8 cellular contexts compared by ENCODE assay signal in genomic region chr17:47066841-47067682, GRCh38.
DNase-seq lines count a peak whose midpoint lies in the region; ATAC-seq and TF ChIP-seq lines count a peak whose summit lies in the region.

No MANE protein-coding gene starts in this region.

- H3K9me3 Mint-ChIP-seq in CD4-positive, alpha-beta memory T cell, result peaks cover 0 to 4% (median 0%) of the 10 kb centered on the region in 8 donors
- no peaks in the 10 kb centered on the region for H3K9me3 Mint-ChIP-seq in activated T-cell treated with anti-CD3 and anti-CD28 coated beads, Interleukin-2, amount 50 U/mL, for 24 hours

- peak overlapping the region; percentile 90 for H2AFZ ChIP-seq in PC-9

- H3K36me3 ChIP-seq in CD4-positive, alpha-beta memory T cell (ENCODE audit: insufficient read depth, low read length), result no peaks in the 10 kb centered on the region
- H3K36me3 ChIP-seq in PC-9 (ENCODE audit: low read depth) (no peaks in the 10 kb centered on the region), esophagus muscularis mucosa (peaks cover 0 to 10% (median 5%) of the 10 kb centered on the region in 4 donors), muscle layer of colon (ENCODE audit: insufficient read depth, low read length) (no peaks in the 10 kb centered on the region)

- H3K27me3 Mint-ChIP-seq in CD4-positive, alpha-beta memory T cell, result no peaks in the 10 kb centered on the region
- H3K27me3 Mint-ChIP-seq in activated T-cell treated with anti-CD3 and anti-CD28 coated beads, Interleukin-2, amount 50 U/mL, for 24 hours, result no peaks in the 10 kb centered on the region

- POLR2A ChIA-PET in CD4-positive, alpha-beta memory T cell (lab: Charles Lee; ENCODE audit: partially characterized antibody), result interaction anchor here (0.5 to 0.6 kb wide), 2 partner anchors 32 to 582 kb away, joined by 3 to 4 read pairs; no protein-coding TSS in a partner anchor
- POLR2A ChIA-PET in PC-9 (lab: Charles Lee; ENCODE audit: unreplicated experiment), result interaction anchor here (0.6 kb wide), 1 partner anchor 257 kb away, joined by 4 read pairs; no protein-coding TSS in a partner anchor

- peaks cover 2 to 10% of the 10 kb centered on the region in 2 donors for H3K36me3 Mint-ChIP-seq in CD4-positive, alpha-beta memory T cell
- peaks cover 36% of the 10 kb centered on the region for H3K36me3 Mint-ChIP-seq in activated T-cell treated with anti-CD3 and anti-CD28 coated beads, Interleukin-2, amount 50 U/mL, for 24 hours (ENCODE audit: low read depth)

- no peak for TF ChIP-seq POLR2A in esophagus muscularis mucosa (IDR thresholded peaks at IDR 0.05; ENCODE audit: low read depth)

- WGBS in esophagus muscularis mucosa, result 3% methylated on average over 18 of the region's 18 CpGs

- peak; percentile 77 for ATAC-seq in GM21390 (IDR thresholded peaks at IDR 0.05; ENCODE audit: unreplicated experiment)

- CTCF ChIA-PET in CD4-positive, alpha-beta memory T cell (lab: Charles Lee; ENCODE audit: partially characterized antibody), result interaction anchor here (1.5 kb wide), 1 partner anchor 18 kb away, joined by 4 read pairs; no protein-coding TSS in a partner anchor
- CTCF ChIA-PET in PC-9 (lab: Charles Lee), result no interaction called here

- TSS peak; percentile 62 for BruUV-seq in PC-9 (replicated peaks; lab: Mats Ljungman, UMichigan)

- peak overlapping the region; percentile 91 for H3K4me2 ChIP-seq in PC-9

- peak overlapping the region; percentile 84 to 97 (median 94) for H3K27ac Mint-ChIP-seq in CD4-positive, alpha-beta memory T cell
- H3K27ac Mint-ChIP-seq in activated T-cell treated with anti-CD3 and anti-CD28 coated beads, Interleukin-2, amount 50 U/mL, for 24 hours, result peak overlapping the region; percentile 96

- H3K79me2 ChIP-seq in PC-9 (ENCODE audit: low read depth), result 0 out of 2 replicates have a peak, but pooled peaks cover 5% of the 10 kb centered on the region

- peak; percentile 80 to 87 (median 84) for DNase-seq in CD4-positive, alpha-beta memory T cell
- peak; percentile 77 for DNase-seq in KG1 (lab: John Stamatoyannopoulos, UW)
- DNase-seq in PC-9, result peak; percentile 69 to 78
- peak; percentile 85 for DNase-seq in activated T-cell treated with anti-CD3 and anti-CD28 coated beads, Interleukin-2, amount 50 U/mL, for 24 hours
- DNase-seq in esophagus muscularis mucosa (ENCODE audit: extremely low spot score), result peak; percentile 94
- peak; percentile 83 for DNase-seq in stimulated activated CD8-positive, alpha-beta memory T cell treated with anti-CD3 and anti-CD28 coated beads, Interleukin-4, amount 100 ng/mL, for 48 hours

- intact Hi-C loops in CD4-positive, alpha-beta memory T cell (cut with micrococcal nuclease), result loop anchor here (2.0 to 10.0 kb wide), 2 partner anchors 34 to 758 kb away; partner anchors contain the start of gene OSBPL7
- intact Hi-C loops in PC-9 (cut with micrococcal nuclease; ENCODE audit: unreplicated experiment) (no loop called here), esophagus muscularis mucosa (cut with DNase I) (no loop called here)

- TF ChIP-seq CTCF in PC-9 (conservative IDR thresholded peaks at IDR 0.05) (no peak; the same call in 1 of the 2 replicates), esophagus muscularis mucosa (IDR thresholded peaks at IDR 0.05) (peak in 2 of 3 experiments; percentile 7 to 43)

- H3F3A ChIP-seq in PC-9 (ENCODE audit: insufficient read depth, low read depth), result peaks cover 24% of the 10 kb centered on the region; the same call in 1 of the 2 replicates

- H3K4me1 ChIP-seq in CD4-positive, alpha-beta memory T cell (ENCODE audit: insufficient read depth, low read length), result peaks cover 18% of the 10 kb centered on the region
- H3K4me1 ChIP-seq in PC-9 (replicated peaks; ENCODE audit: insufficient read depth), result peaks cover 20% of the 10 kb centered on the region
- peaks cover 11 to 16% (median 14%) of the 10 kb centered on the region in 4 donors for H3K4me1 ChIP-seq in esophagus muscularis mucosa
- peaks cover 5% of the 10 kb centered on the region for H3K4me1 ChIP-seq in muscle layer of colon (ENCODE audit: insufficient read depth, low read length)

- H3K9ac ChIP-seq in muscle layer of colon (ENCODE audit: low read length), result peak overlapping the region; percentile 89

- no peaks in the 10 kb centered on the region for H3K9me3 ChIP-seq in CD4-positive, alpha-beta memory T cell (ENCODE audit: control insufficient read depth in 1 of 2, low read length in 2 of 2)
- H3K9me3 ChIP-seq in PC-9 (ENCODE audit: insufficient read depth, low read depth) (peaks cover 3% of the 10 kb centered on the region; the same call in 1 of the 2 replicates), esophagus muscularis mucosa (no peaks in the 10 kb centered on the region), muscle layer of colon (ENCODE audit: low read length) (no peaks in the 10 kb centered on the region)

- H3K4me3 ChIP-seq in CD4-positive, alpha-beta memory T cell (ENCODE audit: low read length in 2 of 2), result peak overlapping the region; percentile 73 to 88
- H3K4me3 ChIP-seq in PC-9, result peak overlapping the region; percentile 86
- peak overlapping the region; percentile 70 to 94 (median 78) for H3K4me3 ChIP-seq in esophagus muscularis mucosa
- peak overlapping the region; percentile 67 to 91 for H3K4me3 ChIP-seq in muscle layer of colon (ENCODE audit: low read depth in 1 of 2, low read length in 2 of 2)

- H3K4me1 Mint-ChIP-seq in CD4-positive, alpha-beta memory T cell, result peaks cover 29 to 39% (median 31%) of the 10 kb centered on the region in 4 donors
- peaks cover 33% of the 10 kb centered on the region for H3K4me1 Mint-ChIP-seq in activated T-cell treated with anti-CD3 and anti-CD28 coated beads, Interleukin-2, amount 50 U/mL, for 24 hours (ENCODE audit: low read depth)

- H3K9me2 ChIP-seq in PC-9 (ENCODE audit: insufficient read depth), result no peaks in the 10 kb centered on the region

- peak overlapping the region; percentile 66 for H3K27ac ChIP-seq in CD4-positive, alpha-beta memory T cell (ENCODE audit: low read depth, low read length)
- H3K27ac ChIP-seq in PC-9 (peak overlapping the region; percentile 70), esophagus muscularis mucosa (replicated peaks in 1 of 4) (peak overlapping the region; percentile 81 to 89 (median 87)), muscle layer of colon (ENCODE audit: low read depth, low read length) (peak overlapping the region; percentile 79)

- TF ChIP-seq EP300 in esophagus muscularis mucosa (IDR thresholded peaks at IDR 0.05), result no peak

- H3K27me3 ChIP-seq in CD4-positive, alpha-beta memory T cell (ENCODE audit: insufficient read depth, low read length), result no peaks in the 10 kb centered on the region
- H3K27me3 ChIP-seq in PC-9 (ENCODE audit: insufficient read depth, low read depth) (no peaks in the 10 kb centered on the region), esophagus muscularis mucosa (no peaks in the 10 kb centered on the region), muscle layer of colon (ENCODE audit: control insufficient read depth in 1 of 2, insufficient read depth in 2 of 2, low read length in 2 of 2) (no peaks in the 10 kb centered on the region)

- H4K20me1 ChIP-seq in PC-9 (ENCODE audit: insufficient read depth), result no peaks in the 10 kb centered on the region

- H3K4me3 Mint-ChIP-seq in CD4-positive, alpha-beta memory T cell, result peak overlapping the region; percentile 92 to 97 (median 95)
- H3K4me3 Mint-ChIP-seq in activated T-cell treated with anti-CD3 and anti-CD28 coated beads, Interleukin-2, amount 50 U/mL, for 24 hours, result peak overlapping the region; percentile 92

Comparison
In these comparisons a context has a peak if more than half of its experiments do, and no peak if none do; other contexts are left out.
1. Peak in every context shown above with its lines: DNase-seq, ATAC-seq, H3K4me3 ChIP-seq and H3K27ac ChIP-seq.